ENCODE assay signal across 12 cellular contexts in the genomic region with DNA sequence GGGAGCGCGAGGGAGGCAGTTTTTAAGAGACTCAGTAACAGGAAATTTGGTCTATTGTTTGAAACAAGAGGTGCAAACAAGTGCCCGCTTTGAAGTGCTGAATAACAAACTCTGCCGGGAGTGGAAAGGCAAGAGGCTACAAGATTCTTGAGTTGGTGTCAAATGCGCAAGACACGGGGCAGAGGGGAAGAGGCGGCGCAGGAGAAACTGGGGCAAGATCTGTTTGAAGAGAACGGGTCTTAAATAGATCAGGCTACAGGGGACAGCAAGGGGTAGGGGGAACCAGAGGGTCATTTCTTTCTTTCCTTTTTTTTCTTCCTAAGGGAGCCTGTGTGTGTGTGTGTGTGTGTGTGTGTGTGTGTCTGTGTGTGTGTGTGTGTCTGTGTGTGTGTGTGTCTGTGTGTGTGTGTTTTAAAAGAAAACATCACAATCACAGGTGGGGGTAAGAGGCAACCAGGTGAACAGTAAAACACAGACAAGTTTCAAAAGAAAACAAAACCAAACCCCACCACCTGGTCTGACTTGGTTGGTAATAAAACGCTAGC. TPM values are rescaled to one million over a fixed set of nuclear protein-coding genes. Genes with fewer than 3 reads are reported as not detected.
DNase-seq lines count a peak whose midpoint lies in the region; ATAC-seq and TF ChIP-seq lines count a peak whose summit lies in the region.
"Had no signal": no experiment of that assay in that cellular context is flagged by ENCODE, and none has a peak within 500 bp of the region (broad histone marks: within the 10 kb centered on the region; RNA-seq: fewer than 3 reads in every experiment).

No MANE protein-coding gene starts in this region.

- peaks cover 47% of the 10 kb centered on the region for H3K27me3 Mint-ChIP-seq in activated naive CD4-positive, alpha-beta T cell treated with anti-CD3 and anti-CD28 coated beads, Interleukin-2, amount 10 ng/mL, durations not matched to agents 7 days and 5 days
- peaks cover 0 to 20% of the 10 kb centered on the region in 2 donors for H3K27me3 Mint-ChIP-seq in T-cell

- no peak overlapping the region for H3K27ac ChIP-seq in smooth muscle cell (ENCODE audit: low read depth)
- H3K27ac ChIP-seq: tibial nerve had no signal

- H2AFZ ChIP-seq in smooth muscle cell (ENCODE audit: low read depth) = peak overlapping the region; percentile 65

- no peak for TF ChIP-seq CTCF in smooth muscle cell (IDR thresholded peaks at IDR 0.05; ENCODE audit: borderline replicate concordance, insufficient read depth, poor library complexity, severe bottlenecking)
- no peak for TF ChIP-seq CTCF in GM10266 (IDR thresholded peaks at IDR 0.05; ENCODE audit: control insufficient read depth, insufficient read depth, low read depth, missing control alignments)

- no peaks in the 10 kb centered on the region for H3K79me2 ChIP-seq in smooth muscle cell (ENCODE audit: low read depth)

- peaks cover 5% of the 10 kb centered on the region for H3K27me3 ChIP-seq in smooth muscle cell (ENCODE audit: low read depth)

- no peaks in the 10 kb centered on the region for H3K9me3 Mint-ChIP-seq in activated naive CD4-positive, alpha-beta T cell treated with anti-CD3 and anti-CD28 coated beads, Interleukin-2, amount 10 ng/mL, durations not matched to agents 7 days and 5 days
- H3K9me3 Mint-ChIP-seq in T-cell = no peaks in the 10 kb centered on the region
- H3K9me3 Mint-ChIP-seq: memory B cell had no signal

- H3K36me3 ChIP-seq in smooth muscle cell (ENCODE audit: low read depth) = no peaks in the 10 kb centered on the region
- H3K36me3 ChIP-seq: tibial nerve had no signal

- peak; percentile 70 to 95 (median 90) for ATAC-seq in T-cell (replicated peaks in 1 of 4)
- peak; percentile 44 for ATAC-seq in esophagus mucosa
- no peak for ATAC-seq in HG02588 (IDR thresholded peaks at IDR 0.05; ENCODE audit: unreplicated experiment)

- DNase-seq in activated naive CD4-positive, alpha-beta T cell treated with anti-CD3 and anti-CD28 coated beads, Interleukin-2, amount 10 ng/mL, durations not matched to agents 7 days and 5 days = peak; percentile 52
- DNase-seq in activated naive CD4-positive, alpha-beta T cell treated with Interleukin-2 at 50 U/mL for 16 hours = no peak
- peak in 31 of 34 experiments; percentile 10 to 70 (median 35) for DNase-seq in T-cell
- no peak for DNase-seq in smooth muscle cell (lab: John Stamatoyannopoulos, UW; ENCODE audit: unreplicated experiment)
- no peak for DNase-seq in GM10266 (ENCODE audit: extremely low spot score)
- no peak for DNase-seq in D341Med (ENCODE audit: low spot score)
- DNase-seq: GF-D8, NCI-H2029 treated with DMSO at 0.1 percent for 48 hours had no signal

- no peak overlapping the region for H3K4me3 Mint-ChIP-seq in activated naive CD4-positive, alpha-beta T cell treated with anti-CD3 and anti-CD28 coated beads, Interleukin-2, amount 10 ng/mL, durations not matched to agents 7 days and 5 days
- peak overlapping the region; percentile 65 to 72 (median 65) for H3K4me3 Mint-ChIP-seq in T-cell
- H3K4me3 Mint-ChIP-seq: memory B cell had no signal

- no peaks in the 10 kb centered on the region for H3K36me3 Mint-ChIP-seq in activated naive CD4-positive, alpha-beta T cell treated with anti-CD3 and anti-CD28 coated beads, Interleukin-2, amount 10 ng/mL, durations not matched to agents 7 days and 5 days
- no peaks in the 10 kb centered on the region for H3K36me3 Mint-ChIP-seq in T-cell
- H3K36me3 Mint-ChIP-seq: memory B cell had no signal

- WGBS in smooth muscle cell (ENCODE audit: low lambda C conversion rate) = 7% methylated on average over 10 of the region's 10 CpGs

- POLR2A ChIA-PET in T-cell (lab: Charles Lee) = interaction anchor here in 1 of 2 donors (0.7 kb wide), 1 partner anchor 433 kb away, joined by 3 read pairs; no protein-coding TSS in a partner anchor

- CTCF ChIA-PET in activated naive CD4-positive, alpha-beta T cell treated with anti-CD3 and anti-CD28 coated beads, Interleukin-2, amount 10 ng/mL, durations not matched to agents 7 days and 5 days (lab: Charles Lee) = interaction anchor here (0.7 to 1.1 kb wide), 3 partner anchors 45 to 145 kb away, joined by 3 read pairs; no protein-coding TSS in a partner anchor
- CTCF ChIA-PET in T-cell (lab: Charles Lee) = interaction anchor here in 1 of 2 donors (0.6 kb wide), 1 partner anchor 23 kb away, joined by 9 read pairs; no protein-coding TSS in a partner anchor

- H3K27ac Mint-ChIP-seq in activated naive CD4-positive, alpha-beta T cell treated with anti-CD3 and anti-CD28 coated beads, Interleukin-2, amount 10 ng/mL, durations not matched to agents 7 days and 5 days = peak overlapping the region; percentile 16
- peak overlapping the region; percentile 78 to 85 for H3K27ac Mint-ChIP-seq in T-cell
- H3K27ac Mint-ChIP-seq: memory B cell had no signal

- H3K9me3 ChIP-seq in smooth muscle cell (replicated peaks; ENCODE audit: low read depth) = no peaks in the 10 kb centered on the region
- H3K9me3 ChIP-seq: tibial nerve had no signal

- no peak overlapping the region for H3K9ac ChIP-seq in smooth muscle cell (ENCODE audit: low read depth)

- no peaks in the 10 kb centered on the region for H3F3A ChIP-seq in smooth muscle cell (ENCODE audit: low read depth)

- H3K4me1 ChIP-seq in smooth muscle cell (ENCODE audit: low read depth) = peaks cover 4% of the 10 kb centered on the region

- H3K4me1 Mint-ChIP-seq in activated naive CD4-positive, alpha-beta T cell treated with anti-CD3 and anti-CD28 coated beads, Interleukin-2, amount 10 ng/mL, durations not matched to agents 7 days and 5 days = peaks cover 18% of the 10 kb centered on the region
- peaks cover 30 to 32% (median 30%) of the 10 kb centered on the region in 3 donors for H3K4me1 Mint-ChIP-seq in T-cell

- no peak overlapping the region for H3K4me3 ChIP-seq in smooth muscle cell
- H3K4me3 ChIP-seq: tibial nerve had no signal

- no peaks in the 10 kb centered on the region for H4K20me1 ChIP-seq in smooth muscle cell (ENCODE audit: low read depth)

- H3K4me2 ChIP-seq in smooth muscle cell = peak overlapping the region; percentile 71

RNA-seq across cellular contexts. Expression of a gene that starts 13.3 kb away (rescaled TPM):
- total RNA-seq in T-cell = 10 to 100 TPM; 36.9 to 50.2 (median 42.8) TPM
- total RNA-seq in esophagus mucosa = 53.3 TPM
- 56.3 and 70.1 TPM in 2 replicates for total RNA-seq in smooth muscle cell
- polyA plus RNA-seq in smooth muscle cell = 67.5 and 78.4 TPM in 2 replicates

Comparison
In these comparisons a context has a peak if more than half of its experiments do, and no peak if none do; other contexts are left out.
1. DNase-seq: peak in activated naive CD4-positive, alpha-beta T cell treated with anti-CD3 and anti-CD28 coated beads, Interleukin-2, amount 10 ng/mL, durations not matched to agents 7 days and 5 days (single experiment) and T-cell (31 of 34); none in activated naive CD4-positive, alpha-beta T cell treated with Interleukin-2 at 50 U/mL for 16 hours (single experiment), smooth muscle cell (single experiment), GM10266 (single experiment) and D341Med (single experiment).